21 cellular contexts compared by ENCODE assay signal in genomic region chr14:100674428-100674827, GRCh38. TPM values are rescaled to one million over a fixed set of nuclear protein-coding genes. Genes with fewer than 3 reads are reported as not detected.
DNase-seq lines count a peak whose midpoint lies in the region; ATAC-seq and TF ChIP-seq lines count a peak whose summit lies in the region.
"Had no signal": no experiment of that assay in that cellular context is flagged by ENCODE, and none has a peak within 500 bp of the region (broad histone marks: within the 10 kb centered on the region; RNA-seq: fewer than 3 reads in every experiment).

No MANE protein-coding gene starts in this region.

- no peaks in the 10 kb centered on the region for H3K9me2 ChIP-seq in PC-9 (ENCODE audit: insufficient read depth)

- no peak overlapping the region for H3K4me2 ChIP-seq in PC-9
- H3K4me2 ChIP-seq: A549 had no signal

- no TSS peak for BruUV-seq in PC-9 (replicated peaks; lab: Mats Ljungman, UMichigan)

- H3K9me3 ChIP-seq in HEK293 (ENCODE audit: control insufficient read depth, insufficient read depth, low read depth, low read length) (no peaks in the 10 kb centered on the region), WERI-Rb-1 (ENCODE audit: severe bottlenecking) (no peaks in the 10 kb centered on the region), PC-9 (ENCODE audit: insufficient read depth, low read depth) (no peaks in the 10 kb centered on the region)
- H3K9me3 ChIP-seq: A549, BE2C, Peyer's patch had no signal

- POLR2A ChIA-PET in HEK293 (lab: Yijun Ruan, JAX): no interaction called here
- POLR2A ChIA-PET in PC-9 (lab: Charles Lee; ENCODE audit: unreplicated experiment): no interaction called here

- peaks cover 90% of the 10 kb centered on the region for H3K4me1 Mint-ChIP-seq in nephron

- no peak overlapping the region for H3K27ac ChIP-seq in HEK293 (ENCODE audit: extremely low read depth, low read depth, low read length)
- H3K27ac ChIP-seq in WERI-Rb-1: no peak overlapping the region
- H3K27ac ChIP-seq in PC-9: no peak overlapping the region
- H3K27ac ChIP-seq: A549, HL-60, Peyer's patch, SK-N-MC had no signal

- H2AFZ ChIP-seq in PC-9: no peak overlapping the region

- peaks cover 35% of the 10 kb centered on the region for H3K27me3 Mint-ChIP-seq in nephron (ENCODE audit: low read depth)

- H3K27ac Mint-ChIP-seq in nephron: peak overlapping the region; percentile 4 to 99 (median 99)
- H3K27ac Mint-ChIP-seq: HFFc6 had no signal

- H3K36me3 ChIP-seq in HEK293 (ENCODE audit: control insufficient read depth in 2 of 2, insufficient read depth in 1 of 2, low read length in 2 of 2) (no peaks in the 10 kb centered on the region), WERI-Rb-1 (no peaks in the 10 kb centered on the region), PC-9 (ENCODE audit: low read depth) (no peaks in the 10 kb centered on the region)
- H3K36me3 ChIP-seq: BE2C, Peyer's patch had no signal

- no peaks in the 10 kb centered on the region for H3K9me3 Mint-ChIP-seq in nephron
- H3K9me3 Mint-ChIP-seq: HFFc6 had no signal

- peak overlapping the region in 1 of 3 experiments; percentile 16 for H3K4me3 Mint-ChIP-seq in nephron
- H3K4me3 Mint-ChIP-seq: HFFc6 had no signal

- no peak for TF ChIP-seq CTCF in HEK293 (tag by site-specific recombination; IDR thresholded peaks at IDR 0.05)
- TF ChIP-seq CTCF in WERI-Rb-1 (IDR thresholded peaks at IDR 0.05; ENCODE audit: low read depth, low read length): 0 out of 2 replicates have a peak, but pooled peaks have one; percentile 0
- no peak for TF ChIP-seq CTCF in nephron (IDR thresholded peaks at IDR 0.05; ENCODE audit: unreplicated experiment in 3 of 3)
- no peak for TF ChIP-seq CTCF in PC-9 (conservative IDR thresholded peaks at IDR 0.05)

- no peaks in the 10 kb centered on the region for H4K20me1 ChIP-seq in PC-9 (ENCODE audit: insufficient read depth)

- no peaks in the 10 kb centered on the region for H3K27me3 ChIP-seq in WERI-Rb-1 (ENCODE audit: insufficient read depth, low read depth, severe bottlenecking)
- H3K27me3 ChIP-seq in PC-9 (ENCODE audit: insufficient read depth, low read depth): peaks cover 42% of the 10 kb centered on the region
- H3K27me3 ChIP-seq: BE2C, Peyer's patch had no signal

- CTCF ChIA-PET in HEK293 (lab: Yijun Ruan, JAX): interaction anchor here (0.6 to 1.6 kb wide), 2 partner anchors 19 to 29 kb away, joined by 3 read pairs; no protein-coding TSS in a partner anchor
- CTCF ChIA-PET in PC-9 (lab: Charles Lee): no interaction called here

- intact Hi-C loops in PC-9 (cut with micrococcal nuclease; ENCODE audit: unreplicated experiment): no loop called here

- no peaks in the 10 kb centered on the region for H3K79me2 ChIP-seq in PC-9 (ENCODE audit: low read depth)

- no peaks in the 10 kb centered on the region for H3F3A ChIP-seq in PC-9 (ENCODE audit: insufficient read depth, low read depth)

- DNase-seq in D341Med (ENCODE audit: low spot score) (peak; percentile 63), WERI-Rb-1 (peak; percentile 66), NCI-H2107 (lab: John Stamatoyannopoulos, UW) (no peak), PC-9 (no peak)
- DNase-seq in activated naive CD4-positive, alpha-beta T cell treated with Interleukin-2 at 50 U/mL for 16 hours: no peak
- DNase-seq: EL, HFFc6, KG1, NCI-H1105 treated with DMSO at 0.1 percent for 48 hours, NCI-H2171, NCI-H345, NCI-H526, Peyer's patch had no signal

- ATAC-seq in HG03460 (IDR thresholded peaks at IDR 0.05; ENCODE audit: unreplicated experiment): no peak
- ATAC-seq: A549 had no signal

- no peak overlapping the region for H3K4me3 ChIP-seq in HEK293 (ENCODE audit: low read depth, low read length)
- no peak overlapping the region for H3K4me3 ChIP-seq in WERI-Rb-1 (ENCODE audit: low read depth, low read length)
- H3K4me3 ChIP-seq in PC-9: no peak overlapping the region
- H3K4me3 ChIP-seq: A549, Peyer's patch, SK-N-MC had no signal

- H3K36me3 Mint-ChIP-seq in nephron (ENCODE audit: low read depth): no peaks in the 10 kb centered on the region

- peaks cover 2% of the 10 kb centered on the region; the same call in 1 of the 2 replicates for H3K4me1 ChIP-seq in HEK293 (ENCODE audit: control insufficient read depth, insufficient read depth, low read length)
- no peaks in the 10 kb centered on the region for H3K4me1 ChIP-seq in PC-9 (replicated peaks; ENCODE audit: insufficient read depth)

TF ChIP-seq in HEK293, 187 proteins besides CTCF, POLR2A, EP300 and RAD21:
- TF ChIP-seq ZNF558 (tag by site-specific recombination; IDR thresholded peaks at IDR 0.05) (no peak), ZIC2 (tag by site-specific recombination; IDR thresholded peaks at IDR 0.05) (peak; percentile 85), IKZF3 (tag by site-specific recombination; IDR thresholded peaks at IDR 0.05) (no peak), HIC1 (tag by site-specific recombination; IDR thresholded peaks at IDR 0.05) (no peak), ZNF292 (tag by site-specific recombination; IDR thresholded peaks at IDR 0.05; ENCODE audit: borderline replicate concordance, low read depth) (no peak), ZNF626 (tag by site-specific recombination; IDR thresholded peaks at IDR 0.05) (no peak)

RNA-seq across cellular contexts. Expression of gene DLK1, which starts 52.3 kb away (rescaled TPM):
- not detected in 2 replicates for total RNA-seq in PC-9 (2021)
- total RNA-seq: HFFc6, HT-29, Peyer's patch had no signal

Comparison
In these comparisons a context has a peak if more than half of its experiments do, and no peak if none do; other contexts are left out.
1. DNase-seq: peak in D341Med (single experiment) and WERI-Rb-1 (single experiment); none in activated naive CD4-positive, alpha-beta T cell treated with Interleukin-2 at 50 U/mL for 16 hours (single experiment), NCI-H2107 (single experiment) and PC-9 (0 of 2).